In the genomic region with DNA sequence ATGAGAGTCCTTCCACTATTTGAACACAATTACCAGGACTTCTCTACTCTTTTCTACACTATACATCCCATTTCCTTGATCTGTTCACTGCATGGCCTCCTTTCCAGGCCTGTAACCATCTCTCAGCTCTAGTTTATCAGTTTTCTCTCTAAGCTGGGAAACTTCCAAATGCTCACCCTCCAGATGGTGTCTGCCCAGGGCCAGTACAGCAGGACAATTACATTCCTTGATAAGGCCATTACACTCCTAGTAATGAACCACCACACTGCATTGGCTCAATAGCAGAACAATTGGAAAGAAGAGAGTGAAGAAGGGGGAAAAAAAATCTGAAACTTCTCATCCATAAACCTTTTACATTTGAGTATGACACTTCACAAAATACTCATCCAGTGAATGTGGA, we compare ENCODE assay signal across 26 cellular contexts.
"Had no signal": no experiment of that assay in that cellular context is flagged by ENCODE, and none has a peak within 500 bp of the region (broad histone marks: within the 10 kb centered on the region; RNA-seq: fewer than 3 reads in every experiment).

No MANE protein-coding gene starts in this region.

- H3K27ac ChIP-seq: brain microvascular endothelial cell, colonic mucosa, dorsolateral prefrontal cortex, esophagus squamous epithelium, heart left ventricle, lower lobe of right lung, neural progenitor cell, upper lobe of left lung, WERI-Rb-1 had no signal

- ATAC-seq: activated CD8-positive, alpha-beta T cell treated with anti-CD3 and anti-CD28 coated beads, Interleukin-2, amount 10 ng/mL, durations not matched to agents 7 days and 5 days; lower lobe of right lung; naive thymus-derived CD8-positive, alpha-beta T cell; stimulated activated naive CD8-positive, alpha-beta T cell treated with anti-CD3 and anti-CD28 coated beads, Interleukin-15, Interleukin-2, amounts not matched to agents 100 U/mL and 50 U/mL, for 24 hours had no signal

- H3K4me1 ChIP-seq: colonic mucosa, esophagus squamous epithelium, heart left ventricle, lower lobe of right lung, neural progenitor cell, upper lobe of left lung had no signal

- H3K9ac ChIP-seq: neural progenitor cell had no signal

- H3K27ac Mint-ChIP-seq: activated CD8-positive, alpha-beta T cell treated with anti-CD3 and anti-CD28 coated beads, Interleukin-2, amount 10 ng/mL, durations not matched to agents 7 days and 5 days; activated naive CD4-positive, alpha-beta T cell treated with anti-CD3 and anti-CD28 coated beads, Interleukin-2, amount 50 U/mL, for 24 hours; naive thymus-derived CD8-positive, alpha-beta T cell; neural progenitor cell had no signal

- H3K9me3 Mint-ChIP-seq: activated naive CD4-positive, alpha-beta T cell treated with anti-CD3 and anti-CD28 coated beads, Interleukin-2, amount 50 U/mL, for 24 hours; naive thymus-derived CD8-positive, alpha-beta T cell; neural progenitor cell had no signal

- H3K9me3 ChIP-seq: colonic mucosa, esophagus squamous epithelium, lower lobe of right lung, upper lobe of left lung had no signal

- FAIRE-seq: TTC549 had no signal

- DNase-seq: activated CD4-positive, alpha-beta T cell treated with anti-CD3 and anti-CD28 coated beads, Interleukin-2, amount 50 U/mL, for 1 hour; activated CD4-positive, CD25-positive, alpha-beta regulatory T cell treated with anti-CD3 and anti-CD28 coated beads, Interleukin-2, amount 50 U/mL, for 72 hours; activated CD8-positive, alpha-beta T cell treated with anti-CD3 and anti-CD28 coated beads, Interleukin-2, amount 10 ng/mL, durations not matched to agents 7 days and 5 days; activated gamma-delta T cell treated with Interleukin-2 at 50 U/mL for 16 hours; activated T-cell treated with anti-CD3 and anti-CD28 coated beads, Interleukin-2, amount 50 U/mL, for 1 hour; aorta; brain microvascular endothelial cell; central memory CD4-positive, alpha-beta T cell; colonic mucosa; esophagus squamous epithelium; heart left ventricle; islet precursor cell; left cardiac atrium; lower lobe of right lung; mesendoderm; naive thymus-derived CD8-positive, alpha-beta T cell; retina; stimulated activated CD4-positive, alpha-beta T cell treated with anti-CD3 and anti-CD28 coated beads, Interleukin-4, amount 100 ng/mL, for 4 hours; stimulated activated naive CD8-positive, alpha-beta T cell treated with anti-CD3 and anti-CD28 coated beads, Interleukin-15, Interleukin-2, amounts not matched to agents 100 U/mL and 50 U/mL, for 24 hours; T-helper 1 cell; upper lobe of left lung; WERI-Rb-1 had no signal

- H3K4me2 ChIP-seq: neural progenitor cell had no signal

- H3K36me3 Mint-ChIP-seq: activated naive CD4-positive, alpha-beta T cell treated with anti-CD3 and anti-CD28 coated beads, Interleukin-2, amount 50 U/mL, for 24 hours; naive thymus-derived CD8-positive, alpha-beta T cell; neural progenitor cell had no signal

- H3K4me3 Mint-ChIP-seq: activated CD8-positive, alpha-beta T cell treated with anti-CD3 and anti-CD28 coated beads, Interleukin-2, amount 10 ng/mL, durations not matched to agents 7 days and 5 days; activated naive CD4-positive, alpha-beta T cell treated with anti-CD3 and anti-CD28 coated beads, Interleukin-2, amount 50 U/mL, for 24 hours; naive thymus-derived CD8-positive, alpha-beta T cell; neural progenitor cell had no signal

- H3K36me3 ChIP-seq: brain microvascular endothelial cell, colonic mucosa, esophagus squamous epithelium, heart left ventricle, lower lobe of right lung, neural progenitor cell, upper lobe of left lung, WERI-Rb-1 had no signal

- H2AFZ ChIP-seq: neural progenitor cell had no signal

- H3K4me1 Mint-ChIP-seq: activated naive CD4-positive, alpha-beta T cell treated with anti-CD3 and anti-CD28 coated beads, Interleukin-2, amount 50 U/mL, for 24 hours; naive thymus-derived CD8-positive, alpha-beta T cell; neural progenitor cell had no signal

- H3K4me3 ChIP-seq: colonic mucosa, dorsolateral prefrontal cortex, esophagus squamous epithelium, heart left ventricle, lower lobe of right lung, neural progenitor cell, upper lobe of left lung had no signal

- H3K27me3 ChIP-seq: brain microvascular endothelial cell, colonic mucosa, esophagus squamous epithelium, heart left ventricle, neural progenitor cell, upper lobe of left lung had no signal
